1 cellular context compared by ENCODE assay signal in genomic region chr16:68310441-68311315, GRCh38.
TF ChIP-seq lines count a peak whose summit lies in the region.

PRMT7 (plus strand) TSS chr16:68311019; CDS start chr16:68315980, 4,961 bp downstream.
SLC7A6OS (minus strand) TSS chr16:68310946; CDS start chr16:68310926, 20 bp downstream.

TF ChIP-seq in HEK293, 187 proteins besides CTCF, POLR2A, EP300 and RAD21 (continued from another document and continues in another):
- 0 out of 2 replicates have a peak, but pooled peaks have one; percentile 35 for TF ChIP-seq PRDM2 (tag by site-specific recombination; IDR thresholded peaks at IDR 0.05; ENCODE audit: borderline replicate concordance)
- no peak for TF ChIP-seq ZFP37 (tag by site-specific recombination; IDR thresholded peaks at IDR 0.05)
- TF ChIP-seq ZBTB10 (tag by site-specific recombination; IDR thresholded peaks at IDR 0.05) = peak; percentile 82
- peak; percentile 83 for TF ChIP-seq ZNF580 (tag by site-specific recombination; IDR thresholded peaks at IDR 0.05)
- TF ChIP-seq ZNF692 (tag by site-specific recombination; IDR thresholded peaks at IDR 0.05) = peak; percentile 84; the same call in 1 of the 2 replicates
- TF ChIP-seq ZNF133 (tag by site-specific recombination; IDR thresholded peaks at IDR 0.05) = peak; percentile 7; the same call in 1 of the 2 replicates
- TF ChIP-seq ZBTB26 (tag by site-specific recombination; optimal IDR thresholded peaks at IDR 0.05) = peak; percentile 79
- no peak for TF ChIP-seq ZBTB44 (tag by site-specific recombination; IDR thresholded peaks at IDR 0.05)
- no peak for TF ChIP-seq ZNF19 (tag by site-specific recombination; IDR thresholded peaks at IDR 0.05; ENCODE audit: low read depth)
- TF ChIP-seq ZNF600 (tag by site-specific recombination; IDR thresholded peaks at IDR 0.05) = peak; percentile 6; the same call in 1 of the 2 replicates
- TF ChIP-seq ZNF610 (tag by site-specific recombination; IDR thresholded peaks at IDR 0.05; ENCODE audit: borderline replicate concordance) = peak; percentile 27; the same call in 1 of the 2 replicates
- 0 out of 2 replicates have a peak, but pooled peaks have one; percentile 23 for TF ChIP-seq ZNF24 (tag by site-specific recombination; IDR thresholded peaks at IDR 0.05)
- TF ChIP-seq KLF7 (tag by site-specific recombination; IDR thresholded peaks at IDR 0.05; ENCODE audit: borderline replicate concordance) = peak; percentile 30; the same call in 1 of the 2 replicates
- peak; percentile 59; the same call in 1 of the 2 replicates for TF ChIP-seq SP7 (tag by site-specific recombination; IDR thresholded peaks at IDR 0.05)
- peak; percentile 98 for TF ChIP-seq ZNF76 (tag by site-specific recombination; IDR thresholded peaks at IDR 0.05; ENCODE audit: borderline replicate concordance, low read depth)
- TF ChIP-seq ZNF561 (tag by site-specific recombination; IDR thresholded peaks at IDR 0.05; ENCODE audit: borderline replicate concordance) = peak; percentile 81; the same call in 1 of the 2 replicates
- TF ChIP-seq ZNF2 (tag by site-specific recombination; IDR thresholded peaks at IDR 0.05) = 0 out of 2 replicates have a peak, but pooled peaks have one; percentile 70
- TF ChIP-seq EGR2 (tag by site-specific recombination; IDR thresholded peaks at IDR 0.05; ENCODE audit: low read depth) = peak; percentile 49
- TF ChIP-seq ZBTB48 (tag by site-specific recombination; IDR thresholded peaks at IDR 0.05) = peak; percentile 81
- TF ChIP-seq ZFHX2 (tag by site-specific recombination; conservative IDR thresholded peaks at IDR 0.05) = peak; percentile 35; the same call in 1 of the 2 replicates
- TF ChIP-seq ZIC2 (tag by site-specific recombination; IDR thresholded peaks at IDR 0.05) = peak; percentile 46
- peak; percentile 94 for TF ChIP-seq ZBTB20 (tag by site-specific recombination; IDR thresholded peaks at IDR 0.05)
- TF ChIP-seq ZXDB (tag by site-specific recombination; IDR thresholded peaks at IDR 0.05) = peak; percentile 76
- TF ChIP-seq ZNF843 (tag by site-specific recombination; IDR thresholded peaks at IDR 0.05) = peak; percentile 40; the same call in 1 of the 2 replicates
- TF ChIP-seq GLIS1 (tag by site-specific recombination; IDR thresholded peaks at IDR 0.05) = 0 out of 2 replicates have a peak, but pooled peaks have one; percentile 19
- no peak for TF ChIP-seq ZNF221 (tag by site-specific recombination; IDR thresholded peaks at IDR 0.05; ENCODE audit: borderline replicate concordance)
- peak; percentile 83; the same call in 1 of the 2 replicates for TF ChIP-seq YY1 (tag by site-specific recombination; IDR thresholded peaks at IDR 0.05)
- peak; percentile 34; the same call in 1 of the 2 replicates for TF ChIP-seq KLF10 (tag by site-specific recombination; IDR thresholded peaks at IDR 0.05)
- TF ChIP-seq OSR2 (tag by site-specific recombination; IDR thresholded peaks at IDR 0.05) = 0 out of 2 replicates have a peak, but pooled peaks have one; percentile 39
- TF ChIP-seq ZNF501 (tag by site-specific recombination; IDR thresholded peaks at IDR 0.05) = peak; percentile 76
- no peak for TF ChIP-seq KLF17 (tag by site-specific recombination; IDR thresholded peaks at IDR 0.05)
- TF ChIP-seq ZNF449 (tag by site-specific recombination; IDR thresholded peaks at IDR 0.05) = peak; percentile 89
- TF ChIP-seq WT1 (tag by site-specific recombination; IDR thresholded peaks at IDR 0.05) = peak; percentile 18; the same call in 1 of the 2 replicates
- TF ChIP-seq ZBTB17 (tag by site-specific recombination; IDR thresholded peaks at IDR 0.05) = peak; percentile 84
- peak; percentile 79 for TF ChIP-seq KLF16 (tag by site-specific recombination; IDR thresholded peaks at IDR 0.05)
- TF ChIP-seq PRDM10 (tag by site-specific recombination; IDR thresholded peaks at IDR 0.05) = peak; percentile 81
